In the genomic region with DNA sequence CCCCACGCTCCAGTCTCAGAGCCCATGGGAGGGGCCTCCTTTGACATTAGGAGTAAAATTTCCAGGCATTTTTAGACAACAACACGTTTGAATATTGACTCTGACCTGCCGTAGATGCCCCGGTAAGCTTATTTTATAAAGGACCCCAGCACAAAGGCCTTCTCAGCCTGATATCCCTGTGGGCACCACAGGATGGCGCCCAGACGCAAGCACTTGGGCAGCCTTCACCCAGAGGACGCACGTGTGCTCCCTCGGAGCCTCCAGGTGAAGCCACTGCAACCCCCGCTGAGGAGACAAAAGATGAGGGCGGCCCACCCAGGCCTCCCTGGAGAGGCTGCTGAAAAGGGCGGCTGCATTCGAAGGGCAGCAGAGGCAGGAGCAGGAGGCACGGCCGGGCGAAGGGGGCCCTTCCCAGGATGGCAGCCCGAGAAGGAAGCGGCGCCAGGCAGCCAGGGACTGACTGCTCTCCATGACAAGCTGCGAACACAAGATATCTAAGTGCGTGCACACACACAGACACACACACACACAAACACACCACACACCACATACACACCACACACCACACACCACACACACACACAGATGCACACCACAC, we compare ENCODE assay signal across 8 cellular contexts.
DNase-seq lines count a peak whose midpoint lies in the region; ATAC-seq and TF ChIP-seq lines count a peak whose summit lies in the region.

No MANE protein-coding gene starts in this region.

- peak; percentile 25 for TF ChIP-seq CTCF in foreskin fibroblast (IDR thresholded peaks at IDR 0.05; ENCODE audit: low read depth, low read length)

- ATAC-seq in HG03469 (IDR thresholded peaks at IDR 0.05; ENCODE audit: unreplicated experiment) (no peak), HG03159 (IDR thresholded peaks at IDR 0.05; ENCODE audit: unreplicated experiment) (no peak)

- no peak overlapping the region for H3K4me3 ChIP-seq in foreskin fibroblast (ENCODE audit: low read depth in 1 of 2, low read length in 2 of 2)

- peak; percentile 31 to 59 for DNase-seq in SHP77 (lab: John Stamatoyannopoulos, UW)
- DNase-seq in SHP77 treated with DMSO at 0.1 percent for 48 hours (lab: John Stamatoyannopoulos, UW): no peak
- peak; percentile 80 for DNase-seq in NCI-H345 treated with DMSO at 0.1 percent for 48 hours (lab: John Stamatoyannopoulos, UW; ENCODE audit: unreplicated experiment)
- DNase-seq in activated CD8-positive, alpha-beta memory T cell treated with anti-CD3 and anti-CD28 coated beads, Interleukin-2, amount 50 U/mL, for 4 hours: peak; percentile 52
- DNase-seq in foreskin fibroblast: peak; percentile 21 to 49
- peak in 3 of 4 experiments; percentile 15 to 30 (median 29) for DNase-seq in stimulated activated CD4-positive, alpha-beta T cell treated with anti-CD3 and anti-CD28 coated beads, Interleukin-1b, Interleukin-23, amount 100 ng/mL, for 24 hours (ENCODE audit: low read depth in 4 of 4, low spot score in 1 of 4)
